13 cellular contexts compared by ENCODE assay signal in the genomic region with DNA sequence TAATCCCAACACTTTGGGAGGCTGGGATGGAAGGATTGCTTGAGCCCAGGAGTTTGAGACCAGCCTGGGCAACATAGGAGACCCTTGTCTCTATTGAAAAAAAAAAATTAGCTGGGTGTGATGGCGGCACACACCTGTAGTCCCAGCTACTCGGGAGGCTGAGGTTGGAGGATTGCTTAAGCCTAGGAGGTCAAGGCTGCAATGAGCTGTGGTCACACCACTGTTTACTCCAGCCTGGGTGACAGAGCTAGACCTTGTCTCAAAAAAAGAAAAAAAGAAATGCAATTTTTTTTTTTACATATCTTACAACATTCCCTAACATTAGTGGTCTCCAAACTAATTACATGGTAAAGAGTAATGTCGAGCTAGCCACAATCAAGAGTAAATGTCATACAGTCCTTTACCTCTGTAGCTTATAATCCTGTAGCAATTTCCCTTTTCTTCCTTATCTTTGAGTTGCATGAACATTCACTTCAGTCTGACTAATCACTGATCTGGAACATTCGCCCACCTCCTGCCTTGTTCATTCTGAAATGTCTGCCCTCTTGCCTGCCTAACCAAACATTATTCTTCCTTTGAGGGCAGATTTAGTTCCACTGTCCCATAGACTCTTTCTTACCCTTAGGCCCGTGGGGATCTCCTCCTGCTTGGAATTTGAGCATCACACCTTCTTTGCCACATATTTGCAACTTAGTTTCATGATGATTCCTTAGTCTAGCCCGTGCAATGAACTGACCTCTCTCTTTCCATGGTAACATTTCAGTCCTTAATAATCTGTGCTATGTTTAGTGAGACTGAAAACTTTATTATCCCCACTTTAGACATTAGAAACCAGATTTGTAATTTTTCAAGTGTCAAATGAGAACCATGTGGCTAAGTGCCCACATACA. TPM values are rescaled to one million over a fixed set of nuclear protein-coding genes. Genes with fewer than 3 reads are reported as not detected.
DNase-seq lines count a peak whose midpoint lies in the region; ATAC-seq, FAIRE-seq and TF ChIP-seq lines count a peak whose summit lies in the region.
"Had no signal": no experiment of that assay in that cellular context is flagged by ENCODE, and none has a peak within 500 bp of the region (broad histone marks: within the 10 kb centered on the region; RNA-seq: fewer than 3 reads in every experiment).

No MANE protein-coding gene starts in this region.

- no peak overlapping the region for H3K27ac ChIP-seq in CD4-positive, alpha-beta T cell (ENCODE audit: low read depth, low read length)

- CTCF ChIA-PET in CD4-positive, alpha-beta T cell (lab: Charles Lee) = interaction anchor here (1.1 kb wide), 1 partner anchor 114 kb away, joined by 3 read pairs; no protein-coding TSS in a partner anchor
- CTCF ChIA-PET in activated CD4-positive, alpha-beta memory T cell treated with anti-CD3 and anti-CD28 coated beads, Interleukin-2, amount 10 ng/mL, durations not matched to agents 7 days and 5 days (lab: Charles Lee) = interaction anchor here (1.3 to 3.5 kb wide), 6 partner anchors 32 to 114 kb away, joined by 3 to 29 read pairs (median 8); no protein-coding TSS in a partner anchor
- CTCF ChIA-PET in Caco-2 (lab: Charles Lee) = no interaction called here

- H3K27me3 ChIP-seq in CD4-positive, alpha-beta T cell (ENCODE audit: control insufficient read depth, insufficient read depth, low read length) = no peaks in the 10 kb centered on the region
- no peaks in the 10 kb centered on the region for H3K27me3 ChIP-seq in Caco-2 (replicated peaks; ENCODE audit: control insufficient read depth, insufficient read depth, low read length)

- ATAC-seq in CD4-positive, alpha-beta T cell (ENCODE audit: poor library complexity) = no peak
- no peak for ATAC-seq in GM18867 (IDR thresholded peaks at IDR 0.05; ENCODE audit: unreplicated experiment)

- H3K27me3 Mint-ChIP-seq in CD4-positive, alpha-beta T cell = no peaks in the 10 kb centered on the region
- no peaks in the 10 kb centered on the region for H3K27me3 Mint-ChIP-seq in activated CD4-positive, alpha-beta memory T cell treated with anti-CD3 and anti-CD28 coated beads, Interleukin-2, amount 10 ng/mL, durations not matched to agents 7 days and 5 days
- H3K27me3 Mint-ChIP-seq in Caco-2 (ENCODE audit: insufficient read depth, unreplicated experiment) = no peaks in the 10 kb centered on the region

- no peaks in the 10 kb centered on the region for H3K36me3 ChIP-seq in Caco-2 (ENCODE audit: control insufficient read depth, insufficient read depth, low read length)

- H3K4me1 ChIP-seq in Caco-2 = 0 out of 2 replicates have a peak, but pooled peaks cover 4% of the 10 kb centered on the region

- H3K9me3 Mint-ChIP-seq in CD4-positive, alpha-beta T cell = peaks cover 4% of the 10 kb centered on the region
- H3K9me3 Mint-ChIP-seq in activated CD4-positive, alpha-beta memory T cell treated with anti-CD3 and anti-CD28 coated beads, Interleukin-2, amount 10 ng/mL, durations not matched to agents 7 days and 5 days = peaks cover 3% of the 10 kb centered on the region
- no peaks in the 10 kb centered on the region for H3K9me3 Mint-ChIP-seq in Caco-2 (ENCODE audit: unreplicated experiment)
- H3K9me3 Mint-ChIP-seq: H9 had no signal

- POLR2A ChIA-PET in CD4-positive, alpha-beta T cell (lab: Charles Lee) = interaction anchor here (0.7 to 1.9 kb wide), 3 partner anchors 8 to 66 kb away, joined by 3 to 12 read pairs (median 9); no protein-coding TSS in a partner anchor
- POLR2A ChIA-PET in activated CD4-positive, alpha-beta memory T cell treated with anti-CD3 and anti-CD28 coated beads, Interleukin-2, amount 10 ng/mL, durations not matched to agents 7 days and 5 days (lab: Charles Lee) = interaction anchor here (0.6 to 2.1 kb wide), 7 partner anchors 10 to 1112 kb away, joined by 3 to 6 read pairs (median 5); a partner anchor contains a TSS
- POLR2A ChIA-PET in Caco-2 (lab: Charles Lee) = no interaction called here

- no peak for TF ChIP-seq CTCF in CD4-positive, alpha-beta T cell (IDR thresholded peaks at IDR 0.05)
- no peak for TF ChIP-seq CTCF in Caco-2 (IDR thresholded peaks at IDR 0.05; ENCODE audit: insufficient read depth in 1 of 2, low read depth in 1 of 2, low read length in 1 of 2, severe bottlenecking in 1 of 2, unreplicated experiment in 1 of 2)

- TF ChIP-seq POLR2A in H54 (IDR thresholded peaks at IDR 0.05; ENCODE audit: low read depth, low read length) = no peak

- peaks cover 58% of the 10 kb centered on the region for H3K4me1 Mint-ChIP-seq in CD4-positive, alpha-beta T cell (ENCODE audit: low read depth)
- peaks cover 62% of the 10 kb centered on the region for H3K4me1 Mint-ChIP-seq in activated CD4-positive, alpha-beta memory T cell treated with anti-CD3 and anti-CD28 coated beads, Interleukin-2, amount 10 ng/mL, durations not matched to agents 7 days and 5 days
- peaks cover 7% of the 10 kb centered on the region for H3K4me1 Mint-ChIP-seq in Caco-2 (ENCODE audit: low read depth, unreplicated experiment)

- peaks cover 4% of the 10 kb centered on the region for H3K36me3 Mint-ChIP-seq in CD4-positive, alpha-beta T cell (ENCODE audit: low read depth)
- peaks cover 15% of the 10 kb centered on the region for H3K36me3 Mint-ChIP-seq in activated CD4-positive, alpha-beta memory T cell treated with anti-CD3 and anti-CD28 coated beads, Interleukin-2, amount 10 ng/mL, durations not matched to agents 7 days and 5 days (ENCODE audit: low read depth)
- peaks cover 5% of the 10 kb centered on the region for H3K36me3 Mint-ChIP-seq in Caco-2 (ENCODE audit: insufficient read depth, unreplicated experiment)

- no peak for DNase-seq in CD4-positive, alpha-beta T cell
- no peak for DNase-seq in H54 (ENCODE audit: insufficient read length, low spot score)
- no peak for DNase-seq in activated CD4-positive, alpha-beta memory T cell treated with anti-CD3 and anti-CD28 coated beads, Interleukin-2, amount 10 ng/mL, durations not matched to agents 7 days and 5 days
- peak; percentile 24 to 31 for DNase-seq in lung microvascular endothelial cell (ENCODE audit: low read depth in 2 of 2)
- DNase-seq in HTR-8/SVneo (ENCODE audit: insufficient read length, low spot score) = no peak
- DNase-seq in RPMI8226 = no peak
- DNase-seq in Caco-2 = no peak
- DNase-seq: H9, kidney glomerular epithelial cell, NCI-H2107, SW 1271 had no signal

- no TSS peak for BruUV-seq in Caco-2 (replicated peaks; lab: Mats Ljungman, UMichigan)

- no peaks in the 10 kb centered on the region for H3K9me3 ChIP-seq in CD4-positive, alpha-beta T cell (ENCODE audit: control insufficient read depth, low read length)
- no peaks in the 10 kb centered on the region for H3K9me3 ChIP-seq in Caco-2

- no peak overlapping the region for H3K4me3 ChIP-seq in Caco-2 (ENCODE audit: low read depth, low read length)

- peak overlapping the region; percentile 35 for H3K4me3 Mint-ChIP-seq in CD4-positive, alpha-beta T cell
- H3K4me3 Mint-ChIP-seq in activated CD4-positive, alpha-beta memory T cell treated with anti-CD3 and anti-CD28 coated beads, Interleukin-2, amount 10 ng/mL, durations not matched to agents 7 days and 5 days = no peak overlapping the region
- H3K4me3 Mint-ChIP-seq in Caco-2 (ENCODE audit: unreplicated experiment) = no peak overlapping the region
- H3K4me3 Mint-ChIP-seq: H9 had no signal

- H3K27ac Mint-ChIP-seq in CD4-positive, alpha-beta T cell = peak overlapping the region; percentile 46
- peak overlapping the region; percentile 17 for H3K27ac Mint-ChIP-seq in activated CD4-positive, alpha-beta memory T cell treated with anti-CD3 and anti-CD28 coated beads, Interleukin-2, amount 10 ng/mL, durations not matched to agents 7 days and 5 days
- no peak overlapping the region for H3K27ac Mint-ChIP-seq in Caco-2 (ENCODE audit: unreplicated experiment)
- H3K27ac Mint-ChIP-seq: H9 had no signal

- intact Hi-C loops in CD4-positive, alpha-beta T cell (cut with DNase I, micrococcal nuclease) = loop anchor here in 1 of 2 experiments (10.0 kb wide), 2 partner anchors 182 to 592 kb away; no protein-coding TSS in a partner anchor
- intact Hi-C loops in Caco-2 (cut with micrococcal nuclease; ENCODE audit: unreplicated experiment) = no loop called here

- peak; percentile 71 for FAIRE-seq in H54 (lab: Jason Lieb, UNC)
- no peak for FAIRE-seq in HTR-8/SVneo (lab: Jason Lieb, UNC)
- FAIRE-seq: endometrium had no signal

RNA-seq across cellular contexts. Expression of a gene that starts 4.8 kb away (rescaled TPM):
- 10 to 100 TPM; 18.5 to 19.7 TPM for total RNA-seq in CD4-positive, alpha-beta T cell
- total RNA-seq in activated CD4-positive, alpha-beta memory T cell treated with anti-CD3 and anti-CD28 coated beads, Interleukin-2, amount 10 ng/mL, durations not matched to agents 7 days and 5 days = 10 to 100 TPM; 70.1 to 71.8 TPM
- total RNA-seq in lung microvascular endothelial cell (41.7 and 53.0 TPM in 2 replicates), Caco-2 (2022) (92.2 and 113 TPM in 2 replicates)

Comparison
In these comparisons a context has a peak if more than half of its experiments do, and no peak if none do; other contexts are left out.
1. DNase-seq: peak in lung microvascular endothelial cell (2 of 2); none in CD4-positive, alpha-beta T cell (0 of 10), H54 (single experiment), activated CD4-positive, alpha-beta memory T cell treated with anti-CD3 and anti-CD28 coated beads, Interleukin-2, amount 10 ng/mL, durations not matched to agents 7 days and 5 days (single experiment), HTR-8/SVneo (single experiment), RPMI8226 (single experiment) and Caco-2 (0 of 2).